ENCODE assay signal across 18 cellular contexts in the genomic region with DNA sequence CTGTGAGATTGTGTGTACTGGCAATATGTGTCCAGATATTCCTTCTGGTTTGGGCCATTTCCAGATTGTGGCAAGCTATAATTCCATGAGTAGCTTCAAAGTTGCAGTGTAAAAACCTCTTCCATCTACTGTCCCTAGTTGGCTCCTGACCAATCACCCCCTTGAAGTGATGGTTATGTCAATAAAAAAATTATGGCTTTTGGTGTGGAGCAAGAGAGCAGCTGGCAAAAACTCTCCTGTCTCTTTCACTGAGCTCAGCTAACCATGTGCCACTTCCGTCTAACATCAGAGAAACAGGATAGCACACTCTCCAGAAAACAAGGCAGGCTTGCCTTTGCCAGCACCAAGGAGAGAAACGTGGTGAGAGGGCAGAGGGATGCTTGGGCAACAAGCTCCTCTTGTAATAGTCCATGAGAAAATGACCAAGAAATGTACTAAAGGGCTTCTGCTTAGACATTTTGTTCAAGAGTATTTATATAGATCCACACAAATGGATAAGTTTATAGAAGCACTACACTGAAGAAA.
A peak's percentile ranks its signal among the peaks of the same experiment; 100 is the strongest.
DNase-seq lines count a peak whose midpoint lies in the region; ATAC-seq and TF ChIP-seq lines count a peak whose summit lies in the region.
"Had no signal": no experiment of that assay in that cellular context is flagged by ENCODE, and none has a peak within 500 bp of the region (broad histone marks: within the 10 kb centered on the region; RNA-seq: fewer than 3 reads in every experiment).

No MANE protein-coding gene starts in this region.

- ATAC-seq in HG03439 (IDR thresholded peaks at IDR 0.05; ENCODE audit: unreplicated experiment) (no peak), GM21529 (IDR thresholded peaks at IDR 0.05; ENCODE audit: unreplicated experiment) (no peak)
- ATAC-seq: left ventricle myocardium superior had no signal

- no peak for TF ChIP-seq POLR2A in uterus (IDR thresholded peaks at IDR 0.05)

- no peaks in the 10 kb centered on the region for H3K4me1 ChIP-seq in uterus
- H3K4me1 ChIP-seq: esophagus squamous epithelium had no signal

- no peak overlapping the region for H3K27ac ChIP-seq in uterus
- H3K27ac ChIP-seq: esophagus squamous epithelium had no signal

- intact Hi-C loops in uterus (cut with DNase I; ENCODE audit: low total_unique reads): no loop called here

- H3K9me3 ChIP-seq in uterus: no peaks in the 10 kb centered on the region
- H3K9me3 ChIP-seq: esophagus squamous epithelium had no signal

- no peaks in the 10 kb centered on the region for H3K27me3 ChIP-seq in uterus
- H3K27me3 ChIP-seq: esophagus squamous epithelium had no signal

- peak; percentile 61 for DNase-seq in DMS53 treated with DMSO at 0.1 percent for 48 hours (lab: John Stamatoyannopoulos, UW; ENCODE audit: unreplicated experiment)
- DNase-seq in NCI-H1694 (lab: John Stamatoyannopoulos, UW): peak; percentile 78
- DNase-seq in NCI-H524 treated with DMSO at 0.1 percent for 48 hours (lab: John Stamatoyannopoulos, UW): peak; percentile 36
- peak; percentile 37 for DNase-seq in islet precursor cell
- no peak for DNase-seq in uterus
- DNase-seq in activated T-cell treated with anti-CD3 and anti-CD28 coated beads, Interleukin-2, amount 50 U/mL, for 48 hours: no peak
- DNase-seq: activated CD4-positive, alpha-beta T cell treated with anti-CD3 and anti-CD28 coated beads, Interleukin-2, amount 10 ng/mL, durations not matched to agents 7 days and 5 days; effector CD8-positive, alpha-beta T cell; esophagus squamous epithelium; KBM-7; left ventricle myocardium superior; NCI-H774; retina; SIG-M5; stimulated activated CD4-positive, alpha-beta T cell treated with anti-CD3 and anti-CD28 coated beads, Interleukin-12 subunit alpha, Interleukin-12 subunit beta, amount 100 ng/mL, for 4 hours; T-helper 1 cell had no signal

- TF ChIP-seq CTCF in uterus (IDR thresholded peaks at IDR 0.05): no peak

- no peak overlapping the region for H3K4me3 ChIP-seq in uterus
- H3K4me3 ChIP-seq: esophagus squamous epithelium had no signal

- H3K36me3 ChIP-seq in uterus: no peaks in the 10 kb centered on the region
- H3K36me3 ChIP-seq: esophagus squamous epithelium had no signal

Comparison
In these comparisons a context has a peak if more than half of its experiments do, and no peak if none do; other contexts are left out.
1. DNase-seq: peak in DMS53 treated with DMSO at 0.1 percent for 48 hours (single experiment), NCI-H1694 (single experiment), NCI-H524 treated with DMSO at 0.1 percent for 48 hours (single experiment) and islet precursor cell (single experiment); none in uterus (0 of 2) and activated T-cell treated with anti-CD3 and anti-CD28 coated beads, Interleukin-2, amount 50 U/mL, for 48 hours (0 of 2).